28 cellular contexts compared by ENCODE assay signal in genomic region chr6:141395443-141396008, GRCh38.
"Had no signal": no experiment of that assay in that cellular context is flagged by ENCODE, and none has a peak within 500 bp of the region (broad histone marks: within the 10 kb centered on the region; RNA-seq: fewer than 3 reads in every experiment).

No MANE protein-coding gene starts in this region.

- H3K4me3 Mint-ChIP-seq: activated CD4-positive, alpha-beta T cell treated with anti-CD3 and anti-CD28 coated beads for 36 hours; activated CD8-positive, alpha-beta T cell treated with anti-CD3 and anti-CD28 coated beads for 36 hours; activated naive CD4-positive, alpha-beta T cell treated with anti-CD3 and anti-CD28 coated beads, Interleukin-2, amount 10 ng/mL, durations not matched to agents 7 days and 5 days; activated naive CD8-positive, alpha-beta T cell treated with anti-CD3 and anti-CD28 coated beads for 36 hours; activated T-cell treated with anti-CD3 and anti-CD28 coated beads, Interleukin-2, amount 50 U/mL, for 72 hours; T-cell had no signal

- H3K36me3 Mint-ChIP-seq: activated naive CD4-positive, alpha-beta T cell treated with anti-CD3 and anti-CD28 coated beads, Interleukin-2, amount 10 ng/mL, durations not matched to agents 7 days and 5 days; activated naive CD8-positive, alpha-beta T cell treated with anti-CD3 and anti-CD28 coated beads for 36 hours; T-cell had no signal

- H3K27me3 ChIP-seq: brain microvascular endothelial cell, Peyer's patch, SJSA1 had no signal

- FAIRE-seq: K562, TTC549 had no signal

- ATAC-seq: activated CD4-positive, alpha-beta T cell treated with anti-CD3 and anti-CD28 coated beads for 36 hours; activated CD8-positive, alpha-beta T cell treated with anti-CD3 and anti-CD28 coated beads for 36 hours; activated T-cell treated with anti-CD3 and anti-CD28 coated beads, Interleukin-2, amount 50 U/mL, for 72 hours; K562; T-cell had no signal

- H3K4me1 Mint-ChIP-seq: activated CD4-positive, alpha-beta T cell treated with anti-CD3 and anti-CD28 coated beads for 36 hours; activated naive CD4-positive, alpha-beta T cell treated with anti-CD3 and anti-CD28 coated beads, Interleukin-2, amount 10 ng/mL, durations not matched to agents 7 days and 5 days; activated naive CD8-positive, alpha-beta T cell treated with anti-CD3 and anti-CD28 coated beads for 36 hours; T-cell had no signal

- H3K27ac Mint-ChIP-seq: activated CD4-positive, alpha-beta T cell treated with anti-CD3 and anti-CD28 coated beads for 36 hours; activated CD8-positive, alpha-beta T cell treated with anti-CD3 and anti-CD28 coated beads for 36 hours; activated naive CD4-positive, alpha-beta T cell treated with anti-CD3 and anti-CD28 coated beads, Interleukin-2, amount 10 ng/mL, durations not matched to agents 7 days and 5 days; activated naive CD8-positive, alpha-beta T cell treated with anti-CD3 and anti-CD28 coated beads for 36 hours; activated T-cell treated with anti-CD3 and anti-CD28 coated beads, Interleukin-2, amount 50 U/mL, for 72 hours; activated T-helper 2 cell treated with anti-CD3 and anti-CD28 coated beads, Interferon-gamma antibody, Interleukin-2, Interleukin-4, amounts not matched to agents 10 μg/mL and 5 μg/mL and 100 μg/mL, durations not matched to agents 14 hours and 24 hours and 36 hours; T-cell had no signal

- H3K36me3 ChIP-seq: brain microvascular endothelial cell, Peyer's patch, SJSA1 had no signal

- H3K4me3 ChIP-seq: K562, Peyer's patch, SJSA1 had no signal

- DNase-seq: activated CD4-positive, alpha-beta T cell treated with anti-CD3 and anti-CD28 coated beads for 36 hours; activated CD8-positive, alpha-beta memory T cell treated with anti-CD3 and anti-CD28 coated beads, Interleukin-2, amount 50 U/mL, for 4 hours; activated CD8-positive, alpha-beta T cell treated with anti-CD3 and anti-CD28 coated beads for 36 hours; activated gamma-delta T cell treated with Interleukin-2 at 50 U/mL for 16 hours; activated naive CD4-positive, alpha-beta T cell treated with anti-CD3 and anti-CD28 coated beads, Interleukin-2, amount 10 ng/mL, durations not matched to agents 7 days and 5 days; activated naive CD8-positive, alpha-beta T cell treated with anti-CD3 and anti-CD28 coated beads for 36 hours; activated T-cell treated with anti-CD3 and anti-CD28 coated beads, Interleukin-2, amount 50 U/mL, for 72 hours; brain microvascular endothelial cell; Karpas-422; MM.1S; NCI-H1105; NCI-H1436; NCI-H1694 treated with DMSO at 0.1 percent for 48 hours; NCI-H2029 treated with DMSO at 0.1 percent for 48 hours; NCI-H345; NCI-H510A; NCI-H526 treated with DMSO at 0.1 percent for 48 hours; NCI-H82; NK-92 treated with Interleukin-12 subunit alpha and Interleukin-12 subunit beta, amount 100 ng/mL, for 24 hours; Peyer's patch; T-cell; T-helper 2 cell; T1000 had no signal

- H3K9me3 Mint-ChIP-seq: activated CD8-positive, alpha-beta T cell treated with anti-CD3 and anti-CD28 coated beads for 36 hours; activated naive CD4-positive, alpha-beta T cell treated with anti-CD3 and anti-CD28 coated beads, Interleukin-2, amount 10 ng/mL, durations not matched to agents 7 days and 5 days; activated naive CD8-positive, alpha-beta T cell treated with anti-CD3 and anti-CD28 coated beads for 36 hours; activated T-cell treated with anti-CD3 and anti-CD28 coated beads, Interleukin-2, amount 50 U/mL, for 72 hours; activated T-helper 2 cell treated with anti-CD3 and anti-CD28 coated beads, Interferon-gamma antibody, Interleukin-2, Interleukin-4, amounts not matched to agents 10 μg/mL and 5 μg/mL and 100 μg/mL, durations not matched to agents 14 hours and 24 hours and 36 hours; T-cell had no signal

- H3K27ac ChIP-seq: brain microvascular endothelial cell, Peyer's patch, RWPE1, SJSA1 had no signal

- H3K4me1 ChIP-seq: Peyer's patch, SJSA1 had no signal

- H3K27me3 Mint-ChIP-seq: activated CD4-positive, alpha-beta T cell treated with anti-CD3 and anti-CD28 coated beads for 36 hours; activated CD8-positive, alpha-beta T cell treated with anti-CD3 and anti-CD28 coated beads for 36 hours; activated naive CD4-positive, alpha-beta T cell treated with anti-CD3 and anti-CD28 coated beads, Interleukin-2, amount 10 ng/mL, durations not matched to agents 7 days and 5 days; activated naive CD8-positive, alpha-beta T cell treated with anti-CD3 and anti-CD28 coated beads for 36 hours had no signal

- H3K9me3 ChIP-seq: Peyer's patch, SJSA1 had no signal
